ENCODE assay signal across 7 cellular contexts in the genomic region with DNA sequence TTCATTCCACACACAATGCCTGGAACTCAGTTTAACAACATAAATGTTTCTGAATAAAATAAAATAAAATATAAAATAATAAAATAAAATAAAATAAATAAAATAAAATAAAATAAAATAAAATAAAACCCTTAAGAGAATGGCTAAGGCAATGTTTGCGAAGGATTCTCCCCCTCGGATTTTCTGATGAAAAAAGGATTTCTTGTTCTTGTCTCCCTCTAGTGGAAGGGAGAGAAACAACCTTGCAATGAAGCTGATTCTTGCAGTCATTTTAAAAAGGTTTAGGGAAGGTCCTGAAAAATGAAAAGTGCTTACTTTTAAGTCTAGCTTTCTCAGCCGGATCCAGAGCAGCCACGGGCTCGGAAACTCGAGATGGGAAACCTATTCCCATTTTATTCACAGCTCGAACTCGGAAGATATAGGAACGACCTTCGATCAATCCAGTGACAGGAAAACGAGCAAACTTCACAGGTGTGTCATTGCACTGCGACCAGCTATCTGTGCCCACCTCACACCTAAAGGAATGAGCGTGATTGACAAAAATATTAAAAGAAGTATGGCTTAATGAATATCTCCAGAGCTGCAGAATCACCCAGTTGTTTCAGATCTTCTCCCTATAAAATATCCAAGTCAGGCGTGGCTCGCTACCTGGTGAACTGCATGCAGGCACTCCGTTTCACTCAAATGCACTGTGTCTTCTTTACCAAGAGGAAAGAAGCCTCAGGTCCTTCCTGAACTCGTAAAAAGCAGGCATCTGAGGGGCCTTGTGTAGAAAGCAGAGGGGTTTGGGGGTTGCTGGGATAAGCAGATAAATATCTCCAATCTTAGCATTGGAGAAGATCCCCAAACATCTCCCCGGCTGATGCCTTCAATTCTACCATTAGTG.
DNase-seq lines count a peak whose midpoint lies in the region; ATAC-seq, FAIRE-seq and TF ChIP-seq lines count a peak whose summit lies in the region.

No MANE protein-coding gene starts in this region.

- no peaks in the 10 kb centered on the region for H4K20me1 ChIP-seq in smooth muscle cell (ENCODE audit: low read depth)

- H3K4me1 ChIP-seq in smooth muscle cell (ENCODE audit: low read depth): no peaks in the 10 kb centered on the region

- ATAC-seq in HG02763 (IDR thresholded peaks at IDR 0.05; ENCODE audit: unreplicated experiment): no peak

- no peaks in the 10 kb centered on the region for H3K9me3 ChIP-seq in smooth muscle cell (replicated peaks; ENCODE audit: low read depth)

- TF ChIP-seq CTCF in LNCaP clone FGC (IDR thresholded peaks at IDR 0.05; ENCODE audit: control insufficient read depth, extremely low read depth, insufficient read depth): peak; percentile 75
- peak; percentile 80 for TF ChIP-seq CTCF in smooth muscle cell (IDR thresholded peaks at IDR 0.05; ENCODE audit: borderline replicate concordance, insufficient read depth, poor library complexity, severe bottlenecking)

- FAIRE-seq in TTC549 (lab: Jason Lieb, UNC): peak; percentile 97

- no peak overlapping the region for H2AFZ ChIP-seq in smooth muscle cell (ENCODE audit: low read depth)

- no peaks in the 10 kb centered on the region for H3F3A ChIP-seq in smooth muscle cell (ENCODE audit: low read depth)

- H3K4me2 ChIP-seq in smooth muscle cell: no peak overlapping the region

- no peak overlapping the region for H3K9ac ChIP-seq in smooth muscle cell (ENCODE audit: low read depth)

- no peak overlapping the region for H3K4me3 ChIP-seq in LNCaP clone FGC (ENCODE audit: low read depth, low read length)
- no peak overlapping the region for H3K4me3 ChIP-seq in smooth muscle cell

- H3K79me2 ChIP-seq in smooth muscle cell (ENCODE audit: low read depth): no peaks in the 10 kb centered on the region

- no peak overlapping the region for H3K27ac ChIP-seq in smooth muscle cell (ENCODE audit: low read depth)

- 59% methylated on average over 18 of the region's 18 CpGs for WGBS in smooth muscle cell (ENCODE audit: low lambda C conversion rate)

- peak; percentile 58 for DNase-seq in GM03348 (ENCODE audit: low spot score)
- no peak for DNase-seq in LNCaP clone FGC (ENCODE audit: low read depth)
- peak; percentile 38 for DNase-seq in globus pallidus (ENCODE audit: low spot score)
- no peak for DNase-seq in smooth muscle cell (lab: John Stamatoyannopoulos, UW; ENCODE audit: unreplicated experiment)
- no peak for DNase-seq in activated T-cell treated with anti-CD3 and anti-CD28 coated beads, Interleukin-2, amount 50 U/mL, for 48 hours

- H3K36me3 ChIP-seq in smooth muscle cell (ENCODE audit: low read depth): no peaks in the 10 kb centered on the region

- H3K27me3 ChIP-seq in smooth muscle cell (ENCODE audit: low read depth): no peaks in the 10 kb centered on the region

Comparison
In these comparisons a context has a peak if more than half of its experiments do, and no peak if none do; other contexts are left out.
1. DNase-seq: peak in GM03348 (single experiment) and globus pallidus (single experiment); none in LNCaP clone FGC (single experiment), smooth muscle cell (single experiment) and activated T-cell treated with anti-CD3 and anti-CD28 coated beads, Interleukin-2, amount 50 U/mL, for 48 hours (0 of 2).